ENCODE assay signal across 8 cellular contexts in the genomic region with DNA sequence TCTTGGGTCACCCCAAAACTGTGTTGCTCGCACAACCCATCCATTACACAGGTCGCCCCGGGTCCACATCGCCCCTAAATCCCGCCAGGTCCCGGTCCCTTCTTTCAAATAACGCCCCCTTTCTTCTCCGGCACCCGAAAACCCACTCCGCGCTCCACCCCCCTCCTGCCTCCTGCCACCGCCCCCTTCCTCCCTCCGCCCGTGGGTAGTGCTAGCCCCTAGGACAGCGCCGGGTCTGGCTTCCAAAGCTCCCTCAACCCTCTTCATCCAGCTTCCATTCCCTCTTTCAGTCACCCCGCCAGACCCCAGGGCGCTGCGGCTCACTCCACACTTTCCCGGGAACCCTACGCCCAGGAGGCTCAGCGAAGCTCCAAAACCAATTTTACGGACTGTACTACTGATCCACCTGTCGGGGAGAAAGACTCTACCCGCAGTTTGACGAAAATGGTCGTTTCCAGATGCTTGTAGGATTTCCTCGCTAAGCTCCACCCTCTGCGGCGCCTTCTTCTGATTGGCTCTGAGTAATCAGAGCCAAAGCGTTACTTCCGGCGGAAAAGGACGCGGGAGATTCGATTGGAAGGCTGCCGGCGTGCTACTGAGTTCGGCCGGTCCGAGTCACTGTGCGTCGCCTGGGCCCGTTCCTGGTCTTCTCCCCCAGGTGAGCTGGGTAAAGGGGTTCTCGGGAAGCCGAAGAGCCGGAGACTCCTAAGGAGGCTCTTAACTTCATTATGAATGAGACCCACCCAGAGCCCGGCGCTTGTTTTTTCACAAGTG. TPM values are rescaled to one million over a fixed set of nuclear protein-coding genes. Genes with fewer than 3 reads are reported as not detected.
DNase-seq lines count a peak whose midpoint lies in the region; ATAC-seq, FAIRE-seq and TF ChIP-seq lines count a peak whose summit lies in the region.

Gene DDIAS (plus strand): TSS at position 572 of the 774 bp plus-strand sequence. CDS start 13,003 bp downstream, outside the sequence.

- TF ChIP-seq CTCF in prostate gland (IDR thresholded peaks at IDR 0.05): no peak

- no peaks in the 10 kb centered on the region for H3K4me1 ChIP-seq in prostate gland (replicated peaks)

- no peaks in the 10 kb centered on the region for H3K9me3 ChIP-seq in prostate gland

- ATAC-seq in HG02885 (IDR thresholded peaks at IDR 0.05; ENCODE audit: poor library complexity, unreplicated experiment): peak; percentile 69
- ATAC-seq in left ventricle myocardium superior: peak; percentile 86

- FAIRE-seq in urothelium cell line (lab: Jason Lieb, UNC): peak; percentile 75

- TF ChIP-seq POLR2A in GM15510 (IDR thresholded peaks at IDR 0.05; ENCODE audit: borderline replicate concordance, extremely low read depth, insufficient read length) (peak; percentile 67), prostate gland (IDR thresholded peaks at IDR 0.05) (peak; percentile 81)

- H3K27me3 ChIP-seq in prostate gland (replicated peaks; ENCODE audit: insufficient read depth): no peaks in the 10 kb centered on the region

- WGBS in prostate gland: under 1% methylated on average over 49 of the region's 49 CpGs

- DNase-seq in NCI-H187 (lab: John Stamatoyannopoulos, UW) (peak; percentile 94 to 95), T-helper 2 cell (peak; percentile 84 to 98 (median 91)), left ventricle myocardium superior (peak; percentile 95), prostate gland (ENCODE audit: low spot score) (peak; percentile 96), urothelium cell line (ENCODE audit: low spot score) (peak; percentile 97)

- H3K27ac ChIP-seq in angular gyrus (ENCODE audit: low read depth, low read length) (peak within 1 kb of the TSS; percentile 77), prostate gland (peak within 1 kb of the TSS; percentile 94)

- no peaks in the 10 kb centered on the region for H3K36me3 ChIP-seq in prostate gland

- peak within 1 kb of the TSS; percentile 54 to 58 for H3K4me3 ChIP-seq in prostate gland

- intact Hi-C loops in left ventricle myocardium superior (cut with micrococcal nuclease) (loop anchor here (5.0 kb wide), 1 partner anchor 256 kb away; the partner anchor contains the start of gene PCF11), prostate gland (cut with DNase I) (loop anchor here (5.0 to 10.0 kb wide), 5 partner anchors 34 to 386 kb away; partner anchors contain the start of genes ANKRD42, CCDC90B and RAB30)

RNA-seq across cellular contexts. Expression of gene DDIAS, which starts in this region (rescaled TPM):
- total RNA-seq in left ventricle myocardium superior (0.52 TPM), prostate gland (1 to 10 TPM; 1.3 to 6.5 TPM)

Comparison
In these comparisons a context has a peak if more than half of its experiments do, and no peak if none do; other contexts are left out.
1. Peak in every context shown above with its lines: DNase-seq, ATAC-seq, H3K4me3 ChIP-seq and H3K27ac ChIP-seq.
2. Peak in DNase-seq and ATAC-seq in left ventricle myocardium superior; RNA of the gene not detected or under 1 TPM.